In the genomic region with DNA sequence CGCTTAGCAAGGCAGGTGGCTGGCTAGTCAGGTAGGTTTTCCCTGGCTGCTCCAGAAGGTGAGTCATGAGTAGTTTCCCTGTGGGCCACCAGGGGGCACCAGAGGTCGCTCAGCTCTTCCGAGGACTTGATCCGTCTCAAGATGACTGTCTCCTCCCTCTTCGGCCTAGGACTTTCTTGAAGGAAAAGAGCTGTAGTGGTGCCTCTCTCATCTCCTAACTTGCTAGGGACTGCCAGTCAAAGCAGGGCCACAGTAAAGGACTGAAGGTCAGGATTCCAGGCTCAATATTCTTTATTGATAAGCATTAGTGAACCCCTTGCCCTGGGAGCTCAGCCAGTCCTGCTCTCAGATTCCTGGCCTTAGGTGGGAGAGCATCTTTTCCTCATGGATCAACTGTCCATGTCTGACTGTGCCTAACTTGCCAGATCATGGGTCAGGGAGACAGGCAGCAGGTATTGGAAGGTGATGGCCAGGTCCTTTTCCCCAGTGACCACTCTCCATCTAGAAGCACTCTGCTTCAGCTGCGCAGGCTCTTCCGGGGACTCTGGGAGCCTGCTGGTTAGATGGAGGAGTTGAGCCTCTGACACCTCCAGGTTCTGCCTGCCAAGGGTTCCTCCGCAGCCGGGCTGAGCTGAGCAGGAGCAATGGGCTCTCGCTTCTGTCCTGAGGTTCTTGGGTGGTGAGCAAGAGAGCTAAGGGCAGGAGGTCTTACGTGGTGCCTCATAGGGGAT, we compare ENCODE assay signal across 8 cellular contexts. TPM values are rescaled to one million over a fixed set of nuclear protein-coding genes. Genes with fewer than 3 reads are reported as not detected.
A peak's percentile ranks its signal among the peaks of the same experiment; 100 is the strongest.
DNase-seq lines count a peak whose midpoint lies in the region; ATAC-seq and TF ChIP-seq lines count a peak whose summit lies in the region.

No MANE protein-coding gene starts in this region.

- no peak overlapping the region for H3K4me3 ChIP-seq in muscle layer of colon (ENCODE audit: low read depth in 1 of 2, low read length in 2 of 2)
- no peak overlapping the region for H3K4me3 ChIP-seq in stomach smooth muscle (ENCODE audit: low read length in 2 of 2)

- H3K36me3 Mint-ChIP-seq in endothelial cell (ENCODE audit: low read depth, unreplicated experiment) = no peaks in the 10 kb centered on the region

- peak overlapping the region; percentile 67 for H3K4me3 Mint-ChIP-seq in endothelial cell (ENCODE audit: unreplicated experiment)

- H3K27ac Mint-ChIP-seq in endothelial cell (ENCODE audit: unreplicated experiment) = peak overlapping the region; percentile 52

- H3K27me3 Mint-ChIP-seq in endothelial cell (ENCODE audit: unreplicated experiment) = peaks cover 5% of the 10 kb centered on the region

- peaks cover 58% of the 10 kb centered on the region for H3K4me1 Mint-ChIP-seq in endothelial cell (ENCODE audit: unreplicated experiment)

- no peak for ATAC-seq in GM21529 (IDR thresholded peaks at IDR 0.05; ENCODE audit: unreplicated experiment)

- no peaks in the 10 kb centered on the region for H3K9me3 Mint-ChIP-seq in endothelial cell (ENCODE audit: unreplicated experiment)

- peak; percentile 88 for TF ChIP-seq CTCF in endothelial cell (IDR thresholded peaks at IDR 0.05; ENCODE audit: unreplicated experiment)

- no peak overlapping the region for H3K9ac ChIP-seq in muscle layer of colon (ENCODE audit: low read length)
- H3K9ac ChIP-seq in stomach smooth muscle (ENCODE audit: low read length in 2 of 2) = peak overlapping the region; percentile 53 to 60

- peak; percentile 82 for DNase-seq in Ammon's horn (ENCODE audit: low spot score)
- DNase-seq in HCEC 1CT = peak; percentile 71
- peak; percentile 56 to 63 for DNase-seq in NOMO-1 (lab: John Stamatoyannopoulos, UW; ENCODE audit: unreplicated experiment in 2 of 2)
- DNase-seq in activated CD8-positive, alpha-beta memory T cell treated with anti-CD3 and anti-CD28 coated beads, Interleukin-2, amount 50 U/mL, for 4 hours = peak; percentile 73
- DNase-seq in endothelial cell (ENCODE audit: low spot score) = no peak

- peak overlapping the region; percentile 59 for H3K27ac ChIP-seq in muscle layer of colon (ENCODE audit: low read depth, low read length)
- peak overlapping the region; percentile 70 for H3K27ac ChIP-seq in stomach smooth muscle (ENCODE audit: low read length)

- H3K4me1 ChIP-seq in muscle layer of colon (ENCODE audit: insufficient read depth, low read length) = peaks cover 40% of the 10 kb centered on the region
- peaks cover 47% of the 10 kb centered on the region for H3K4me1 ChIP-seq in stomach smooth muscle (ENCODE audit: control insufficient read depth, insufficient read depth, low read length)

- H3K9me3 ChIP-seq in muscle layer of colon (ENCODE audit: low read length) (no peaks in the 10 kb centered on the region), stomach smooth muscle (ENCODE audit: control insufficient read depth in 2 of 2, low read length in 2 of 2) (no peaks in the 10 kb centered on the region)

- H3K36me3 ChIP-seq in muscle layer of colon (ENCODE audit: insufficient read depth, low read length) (no peaks in the 10 kb centered on the region), stomach smooth muscle (ENCODE audit: control insufficient read depth in 2 of 2, insufficient read depth in 2 of 2, low read length in 2 of 2) (peaks cover 3 to 4% of the 10 kb centered on the region in 2 donors)

- no peaks in the 10 kb centered on the region for H3K27me3 ChIP-seq in muscle layer of colon (ENCODE audit: control insufficient read depth in 1 of 2, insufficient read depth in 2 of 2, low read length in 2 of 2)
- H3K27me3 ChIP-seq in stomach smooth muscle (ENCODE audit: control insufficient read depth in 1 of 2, insufficient read depth in 2 of 2, low read length in 2 of 2) = no peaks in the 10 kb centered on the region

RNA-seq across cellular contexts. Expression of a gene that starts 1.9 kb away (rescaled TPM):
- total RNA-seq in endothelial cell (ENCODE audit: unreplicated experiment) = 92.1 TPM

RNA-seq across cellular contexts. Expression of a gene that starts 22.0 kb away (rescaled TPM):
- 12.6 TPM for total RNA-seq in endothelial cell (ENCODE audit: unreplicated experiment)

RNA-seq across cellular contexts. Expression of a gene that starts 40.3 kb away (rescaled TPM):
- 18.4 TPM for total RNA-seq in endothelial cell (ENCODE audit: unreplicated experiment)

RNA-seq across cellular contexts. Expression of a gene that starts 48.1 kb away (rescaled TPM):
- 7.3 TPM for total RNA-seq in endothelial cell (ENCODE audit: unreplicated experiment)

RNA-seq across cellular contexts. Expression of a gene that starts 50.2 kb away (rescaled TPM):
- total RNA-seq in endothelial cell (ENCODE audit: unreplicated experiment) = 249 TPM
